Comparison of ENCODE assay signal across 9 cellular contexts in genomic region chr20:63056236-63057132, GRCh38. TPM values are rescaled to one million over a fixed set of nuclear protein-coding genes. Genes with fewer than 3 reads are reported as not detected.
DNase-seq lines count a peak whose midpoint lies in the region; ATAC-seq, FAIRE-seq and TF ChIP-seq lines count a peak whose summit lies in the region.
"Had no signal": no experiment of that assay in that cellular context is flagged by ENCODE, and none has a peak within 500 bp of the region (broad histone marks: within the 10 kb centered on the region; RNA-seq: fewer than 3 reads in every experiment).

No MANE protein-coding gene starts in this region.

- POLR2A ChIA-PET in PC-9 (lab: Charles Lee; ENCODE audit: unreplicated experiment), result no interaction called here

- peak; percentile 72 for FAIRE-seq in GM12891 (lab: Jason Lieb, UNC)

- TF ChIP-seq CTCF in PC-9 (conservative IDR thresholded peaks at IDR 0.05) (peak; percentile 96), left ventricle myocardium inferior (IDR thresholded peaks at IDR 0.05; ENCODE audit: borderline replicate concordance) (peak; percentile 93), sigmoid colon (IDR thresholded peaks at IDR 0.05) (peak; percentile 73 to 97 (median 86))

- no TSS peak for BruUV-seq in PC-9 (replicated peaks; lab: Mats Ljungman, UMichigan)

- H3K4me3 ChIP-seq in PC-9 (no peak overlapping the region), left ventricle myocardium inferior (peak overlapping the region; percentile 23), sigmoid colon (no peak overlapping the region)

- H3K79me2 ChIP-seq in PC-9 (ENCODE audit: low read depth), result no peaks in the 10 kb centered on the region

- DNase-seq in A172 (ENCODE audit: low spot score), result peak; percentile 19
- peak; percentile 78 for DNase-seq in GM12891 (ENCODE audit: insufficient read length, low spot score)
- DNase-seq in PC-9, result peak in 1 of 2 experiments; percentile 21
- DNase-seq in activated naive CD4-positive, alpha-beta T cell treated with anti-CD3 and anti-CD28 coated beads, Interleukin-2, amount 50 U/mL, for 72 hours (ENCODE audit: low spot score in 2 of 2), result peak; percentile 18 to 51
- DNase-seq in left ventricle myocardium inferior, result peak; percentile 16
- peak; percentile 63 for DNase-seq in sigmoid colon
- no peak for DNase-seq in NCI-H510A (lab: John Stamatoyannopoulos, UW)

- no peaks in the 10 kb centered on the region for H3K9me2 ChIP-seq in PC-9 (ENCODE audit: insufficient read depth)

- peaks cover 0 to 5% of the 10 kb centered on the region in 2 donors for H3K9me3 Mint-ChIP-seq in activated naive CD4-positive, alpha-beta T cell treated with anti-CD3 and anti-CD28 coated beads, Interleukin-2, amount 50 U/mL, for 72 hours

- H3K27me3 ChIP-seq in PC-9 (ENCODE audit: insufficient read depth, low read depth), result peaks cover 96% of the 10 kb centered on the region
- peaks cover 96% of the 10 kb centered on the region for H3K27me3 ChIP-seq in left ventricle myocardium inferior (ENCODE audit: low read depth)
- peaks cover 10 to 76% (median 38%) of the 10 kb centered on the region in 3 donors for H3K27me3 ChIP-seq in sigmoid colon

- ATAC-seq in activated naive CD4-positive, alpha-beta T cell treated with anti-CD3 and anti-CD28 coated beads, Interleukin-2, amount 50 U/mL, for 72 hours, result peak; percentile 47 to 70
- ATAC-seq in GM21381 (IDR thresholded peaks at IDR 0.05; ENCODE audit: unreplicated experiment), result no peak

- H2AFZ ChIP-seq in PC-9, result no peak overlapping the region

- WGBS in sigmoid colon, 2 donors, result 11% methylated on average over 39 of the region's 39 CpGs

- H3K4me1 ChIP-seq in PC-9 (replicated peaks; ENCODE audit: insufficient read depth) (no peaks in the 10 kb centered on the region), left ventricle myocardium inferior (peaks cover 8% of the 10 kb centered on the region), sigmoid colon (peaks cover 0 to 9% (median 3%) of the 10 kb centered on the region in 4 donors)

- peaks cover 6% of the 10 kb centered on the region; the same call in 1 of the 2 replicates for H3F3A ChIP-seq in PC-9 (ENCODE audit: insufficient read depth, low read depth)

- H4K20me1 ChIP-seq in PC-9 (ENCODE audit: insufficient read depth), result peaks cover 7% of the 10 kb centered on the region; the same call in 1 of the 2 replicates

- H3K36me3 Mint-ChIP-seq in activated naive CD4-positive, alpha-beta T cell treated with anti-CD3 and anti-CD28 coated beads, Interleukin-2, amount 50 U/mL, for 72 hours, result no peaks in the 10 kb centered on the region

- H3K36me3 ChIP-seq in PC-9 (ENCODE audit: low read depth), result no peaks in the 10 kb centered on the region
- H3K36me3 ChIP-seq in left ventricle myocardium inferior, result no peaks in the 10 kb centered on the region
- H3K36me3 ChIP-seq in sigmoid colon, result no peaks in the 10 kb centered on the region

- H3K27ac ChIP-seq in PC-9 (no peak overlapping the region), left ventricle myocardium inferior (replicated peaks) (no peak overlapping the region), sigmoid colon (no peak overlapping the region)

- no peaks in the 10 kb centered on the region; the same call in 1 of the 2 replicates for H3K9me3 ChIP-seq in PC-9 (ENCODE audit: insufficient read depth, low read depth)
- H3K9me3 ChIP-seq in left ventricle myocardium inferior (replicated peaks), result no peaks in the 10 kb centered on the region
- H3K9me3 ChIP-seq in sigmoid colon, result no peaks in the 10 kb centered on the region

- no peak for TF ChIP-seq EP300 in sigmoid colon (IDR thresholded peaks at IDR 0.05)

- intact Hi-C loops in PC-9 (cut with micrococcal nuclease; ENCODE audit: unreplicated experiment), result no loop called here
- intact Hi-C loops in left ventricle myocardium inferior (cut with micrococcal nuclease), result loop anchor here (10.0 kb wide), 1 partner anchor 118 kb away; no protein-coding TSS in a partner anchor
- intact Hi-C loops in sigmoid colon (cut with DNase I), result loop anchor here (1.0 kb wide), 2 partner anchors 123 to 174 kb away; no protein-coding TSS in a partner anchor

- CTCF ChIA-PET in PC-9 (lab: Charles Lee), result no interaction called here

- no peak overlapping the region for H3K27ac Mint-ChIP-seq in activated naive CD4-positive, alpha-beta T cell treated with anti-CD3 and anti-CD28 coated beads, Interleukin-2, amount 50 U/mL, for 72 hours

- TF ChIP-seq POLR2A in GM12891 (IDR thresholded peaks at IDR 0.05; ENCODE audit: low read depth, low read length) (no peak), sigmoid colon (IDR thresholded peaks at IDR 0.05) (no peak)

- H3K4me2 ChIP-seq in PC-9, result no peak overlapping the region

TF ChIP-seq in GM12891, 5 proteins besides CTCF, POLR2A, EP300 and RAD21:
- TF ChIP-seq TAF1 (IDR thresholded peaks at IDR 0.05; ENCODE audit: low read depth, low read length), result no peak
- no peak for TF ChIP-seq POU2F2 (IDR thresholded peaks at IDR 0.05; ENCODE audit: low read depth, low read length)
- TF ChIP-seq PAX5 (IDR thresholded peaks at IDR 0.05; ENCODE audit: insufficient read depth, low read length, severe bottlenecking), result no peak
- no peak for TF ChIP-seq POLR2AphosphoS5 (IDR thresholded peaks at IDR 0.05; ENCODE audit: low read depth, low read length)
TF ChIP-seq in GM12891: peak in this region for 0.

RNA-seq across cellular contexts. Expression of gene BHLHE23, which starts 49.7 kb away (rescaled TPM):
- total RNA-seq in A172 (2014; rRNA removed; shearing (Covaris generic)), result not detected in 2 replicates
- polyA plus RNA-seq in GM12891 (2012; ENCODE audit: low read depth, missing spikeins), result not detected
- total RNA-seq in PC-9 (2021) (not detected in 2 replicates), left ventricle myocardium inferior (not detected), sigmoid colon (not detected)
- not detected for total RNA-seq in activated naive CD4-positive, alpha-beta T cell treated with anti-CD3 and anti-CD28 coated beads, Interleukin-2, amount 50 U/mL, for 72 hours
- not detected for polyA plus RNA-seq in sigmoid colon
- total RNA-seq: dermis microvascular lymphatic vessel endothelial cell had no signal
